12 cellular contexts compared by ENCODE assay signal in the genomic region with DNA sequence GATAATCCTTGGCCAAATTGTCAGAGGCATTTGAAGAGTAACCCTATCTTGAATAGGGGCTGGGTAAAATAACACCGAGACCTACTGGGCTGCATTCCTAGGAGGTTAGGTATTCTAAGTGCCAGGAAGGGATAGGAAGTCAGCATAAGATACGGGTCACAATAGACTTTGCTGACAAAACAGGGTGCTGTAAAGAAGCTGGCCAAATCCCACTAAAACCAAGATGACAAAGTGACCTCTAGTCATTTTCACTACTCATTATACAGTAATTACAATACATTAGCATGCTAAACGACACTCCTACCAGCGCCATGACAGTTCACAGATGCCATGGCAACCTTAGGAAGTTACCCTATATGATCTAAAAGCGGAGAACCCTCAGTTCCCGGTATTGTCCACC. TPM values are rescaled to one million over a fixed set of nuclear protein-coding genes. Genes with fewer than 3 reads are reported as not detected.
DNase-seq lines count a peak whose midpoint lies in the region; ATAC-seq and TF ChIP-seq lines count a peak whose summit lies in the region.
"Had no signal": no experiment of that assay in that cellular context is flagged by ENCODE, and none has a peak within 500 bp of the region (broad histone marks: within the 10 kb centered on the region; RNA-seq: fewer than 3 reads in every experiment).

No MANE protein-coding gene starts in this region.

- dilution Hi-C loops in mammary epithelial cell (cut with HindIII; ENCODE audit: low sequenced_read_pairs), result no loop called here

- TF ChIP-seq CTCF in mammary epithelial cell (conservative IDR thresholded peaks at IDR 0.05 in 1 of 2, IDR thresholded peaks at IDR 0.05 in 1 of 2; ENCODE audit: extremely low read depth in 1 of 2, insufficient read depth in 1 of 2, low read depth in 1 of 2, low read length in 2 of 2) (no peak), breast epithelium (IDR thresholded peaks at IDR 0.05) (no peak), upper lobe of left lung (IDR thresholded peaks at IDR 0.05) (no peak)

- in situ Hi-C loops in mammary epithelial cell (cut with MboI; ENCODE audit: low sequenced_read_pairs in 2 of 2), result loop anchor here in 1 of 2 donors (5.0 kb wide), 1 partner anchor 36 kb away; a partner anchor contains a TSS

- intact Hi-C loops in mammary epithelial cell (cut with micrococcal nuclease), result loop anchor here (10.0 kb wide), 1 partner anchor 754 kb away; no protein-coding TSS in a partner anchor
- intact Hi-C loops in breast epithelium (cut with DNase I; ENCODE audit: low total_unique reads), result no loop called here

- peaks cover 41% of the 10 kb centered on the region for H3K79me2 ChIP-seq in mammary epithelial cell (ENCODE audit: insufficient read depth, low read length)

- H2AFZ ChIP-seq in mammary epithelial cell (ENCODE audit: low read depth, low read length), result peak overlapping the region; percentile 53

- no peak overlapping the region for H3K9ac ChIP-seq in mammary epithelial cell (ENCODE audit: insufficient read depth, low read length)

- peaks cover 18% of the 10 kb centered on the region for H3K4me1 ChIP-seq in mammary epithelial cell (ENCODE audit: insufficient read depth, low read length)
- H3K4me1 ChIP-seq in breast epithelium, result peaks cover 0 to 2% of the 10 kb centered on the region in 2 donors
- H3K4me1 ChIP-seq in upper lobe of left lung, result peaks cover 16 to 20% (median 18%) of the 10 kb centered on the region in 4 donors

- TF ChIP-seq EP300 in upper lobe of left lung (IDR thresholded peaks at IDR 0.05), result no peak

- DNase-seq in mammary epithelial cell (peak; percentile 16), breast epithelium (ENCODE audit: low spot score in 2 of 2) (no peak), astrocyte of the hippocampus (ENCODE audit: low read depth, low spot score) (peak; percentile 45), iris pigment epithelial cell (ENCODE audit: low read depth) (peak; percentile 20), upper lobe of left lung (no peak)
- DNase-seq: activated CD4-positive, alpha-beta memory T cell treated with anti-CD3 and anti-CD28 coated beads, Interleukin-2, amount 10 ng/mL, durations not matched to agents 7 days and 5 days; amygdala; NCI-H2171 treated with DMSO at 0.1 percent for 48 hours; stimulated activated naive CD4-positive, alpha-beta T cell had no signal

- H4K20me1 ChIP-seq in mammary epithelial cell (ENCODE audit: insufficient read depth, low read length), result no peaks in the 10 kb centered on the region

- TSS peak; percentile 19 for BruUV-seq in mammary epithelial cell (replicated peaks; lab: Mats Ljungman, UMichigan)

- H3K27me3 ChIP-seq in mammary epithelial cell (ENCODE audit: insufficient read depth, low read length) (no peaks in the 10 kb centered on the region), breast epithelium (no peaks in the 10 kb centered on the region), upper lobe of left lung (no peaks in the 10 kb centered on the region)

- CTCF ChIA-PET in mammary epithelial cell (lab: Charles Lee; ENCODE audit: low non-redundant PET), result no interaction called here

- H3K36me3 ChIP-seq in mammary epithelial cell (ENCODE audit: insufficient read depth, low read length) (peaks cover 11% of the 10 kb centered on the region), breast epithelium (no peaks in the 10 kb centered on the region), upper lobe of left lung (no peaks in the 10 kb centered on the region)

- TF ChIP-seq POLR2A in breast epithelium (IDR thresholded peaks at IDR 0.05) (no peak), upper lobe of left lung (IDR thresholded peaks at IDR 0.05) (no peak)

- H3K9me3 ChIP-seq in mammary epithelial cell (replicated peaks; ENCODE audit: insufficient read depth, low read length), result no peaks in the 10 kb centered on the region
- no peaks in the 10 kb centered on the region for H3K9me3 ChIP-seq in breast epithelium
- H3K9me3 ChIP-seq in upper lobe of left lung, result no peaks in the 10 kb centered on the region

- 66% methylated on average over 6 of the region's 6 CpGs for WGBS in mammary epithelial cell (ENCODE audit: low coverage, missing lambda C conversion rate)
- 61 to 69% methylated on average over 6 of the region's 6 CpGs for WGBS in upper lobe of left lung, 2 donors

- H3K27ac ChIP-seq in mammary epithelial cell (ENCODE audit: insufficient read depth, low read depth, low read length) (peak overlapping the region; percentile 68), breast epithelium (peak overlapping the region in 1 of 2 donors; percentile 5), upper lobe of left lung (peak overlapping the region; percentile 59 to 87 (median 84))

- H3K4me2 ChIP-seq in mammary epithelial cell (ENCODE audit: insufficient read depth, low read depth, low read length), result peak overlapping the region; percentile 73

- no peak overlapping the region for H3K4me3 ChIP-seq in mammary epithelial cell (replicated peaks in 1 of 3; ENCODE audit: insufficient read depth in 1 of 3, low read depth in 2 of 3, low read length in 3 of 3)
- H3K4me3 ChIP-seq in breast epithelium, result peak overlapping the region in 1 of 3 donors; percentile 91
- no peak overlapping the region for H3K4me3 ChIP-seq in upper lobe of left lung

- no peak for ATAC-seq in upper lobe of left lung (ENCODE audit: low FRiP score in 2 of 2)
- no peak for ATAC-seq in HG02852 (IDR thresholded peaks at IDR 0.05; ENCODE audit: unreplicated experiment)
- ATAC-seq in GM21737 (IDR thresholded peaks at IDR 0.05; ENCODE audit: unreplicated experiment), result no peak
- no peak for ATAC-seq in HG03045 (IDR thresholded peaks at IDR 0.05; ENCODE audit: unreplicated experiment)

RNA-seq across cellular contexts. Expression of a gene that starts 1.0 kb away (rescaled TPM):
- total RNA-seq in mammary epithelial cell (100 to 1,000 TPM; 119 to 180 TPM), breast epithelium (100 to 1,000 TPM; 108 to 127 (median 123) TPM), upper lobe of left lung (100 to 1,000 TPM in 3 of 6 donors, 10 to 100 TPM in 3; 41.8 to 150 (median 99.4) TPM)
- 234 TPM for polyA plus RNA-seq in mammary epithelial cell
- polyA minus RNA-seq in mammary epithelial cell, result 82.8 TPM

RNA-seq across cellular contexts. Expression of a gene that starts 37.8 kb away (rescaled TPM):
- total RNA-seq in mammary epithelial cell (10 to 100 TPM; 37.5 to 42.8 TPM), breast epithelium (10 to 100 TPM; 14.7 to 29.7 (median 25.2) TPM), upper lobe of left lung (10 to 100 TPM in 4 of 6 donors, 1 to 10 TPM in 2; 2.2 to 35.2 (median 21.4) TPM)
- polyA plus RNA-seq in mammary epithelial cell, result 20.3 TPM
- polyA minus RNA-seq in mammary epithelial cell, result 4.3 TPM

RNA-seq across cellular contexts. Expression of a gene that starts 38.0 kb away (rescaled TPM):
- 1 to 10 TPM; 1.2 to 2.0 TPM for total RNA-seq in mammary epithelial cell
- 1.5 TPM for polyA plus RNA-seq in mammary epithelial cell
- polyA minus RNA-seq in mammary epithelial cell, result 4.6 TPM
- total RNA-seq in breast epithelium, result 10 to 100 TPM in 2 of 3 donors, 1 to 10 TPM in 1; 7.9 to 13.2 (median 10.2) TPM
- total RNA-seq in upper lobe of left lung, result 10 to 100 TPM in 2 of 6 donors, 1 to 10 TPM in 4; 6.2 to 16.8 (median 8.3) TPM

Comparison
In these comparisons a context has a peak if more than half of its experiments do, and no peak if none do; other contexts are left out.
1. DNase-seq: peak in mammary epithelial cell (single experiment), astrocyte of the hippocampus (single experiment) and iris pigment epithelial cell (single experiment); none in breast epithelium (0 of 2) and upper lobe of left lung (0 of 2).